ENCODE assay signal across 29 cellular contexts in the genomic region with DNA sequence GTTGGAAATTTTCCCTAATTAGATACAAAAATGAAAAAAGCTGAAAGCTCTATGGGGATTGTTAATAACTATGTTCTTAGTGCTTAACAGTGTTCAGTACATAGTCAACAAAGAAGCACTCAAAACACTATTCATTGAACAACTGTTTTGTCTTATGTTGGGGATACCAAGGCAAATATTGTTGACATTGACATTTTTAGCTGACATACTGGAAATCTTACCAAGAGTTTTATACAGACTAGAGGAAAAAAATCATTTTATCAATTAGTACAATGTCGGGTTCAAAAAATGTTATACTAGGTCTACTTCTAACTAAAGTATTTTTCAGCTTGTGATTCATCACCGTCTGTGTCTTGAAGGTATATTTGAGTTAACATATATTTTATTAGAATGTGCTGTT. TPM values are rescaled to one million over a fixed set of nuclear protein-coding genes. Genes with fewer than 3 reads are reported as not detected.
DNase-seq lines count a peak whose midpoint lies in the region; ATAC-seq, FAIRE-seq and TF ChIP-seq lines count a peak whose summit lies in the region.
"Had no signal": no experiment of that assay in that cellular context is flagged by ENCODE, and none has a peak within 500 bp of the region (broad histone marks: within the 10 kb centered on the region; RNA-seq: fewer than 3 reads in every experiment).

No MANE protein-coding gene starts in this region.

- H3K4me3 ChIP-seq in HepG2 (replicated peaks in 1 of 3; ENCODE audit: insufficient read depth in 1 of 3, low read depth in 2 of 3, low read length in 3 of 3), result no peak overlapping the region
- no peak overlapping the region for H3K4me3 ChIP-seq in right lobe of liver
- no peak overlapping the region for H3K4me3 ChIP-seq in IMR-90 (ENCODE audit: insufficient read depth, low read depth, low read length)
- H3K4me3 ChIP-seq in K562, result no peak overlapping the region
- H3K4me3 ChIP-seq: BLaER1, GM12878 had no signal

- in situ Hi-C loops in HepG2 (cut with HindIII; ENCODE audit: extremely low pct_ligation_motif_present, low pct_unique_long_range_greater_than_20kb), result no loop called here
- in situ Hi-C loops in IMR-90 (cut with MboI; ENCODE audit: low sequenced_read_pairs), result no loop called here
- in situ Hi-C loops in K562 (cut with MboI), result no loop called here

- no peak overlapping the region for H2BK20ac ChIP-seq in IMR-90 (ENCODE audit: low read depth, low read length)

- no peak overlapping the region for H3K14ac ChIP-seq in IMR-90 (replicated peaks; ENCODE audit: low read depth, low read length)

- no peak for TF ChIP-seq POLR2A in HepG2 (IDR thresholded peaks at IDR 0.05; ENCODE audit: insufficient read depth in 1 of 2, low read depth in 2 of 2, low read length in 2 of 2)
- TF ChIP-seq POLR2A in right lobe of liver (IDR thresholded peaks at IDR 0.05), result no peak
- TF ChIP-seq POLR2A in IMR-90 (IDR thresholded peaks at IDR 0.05; ENCODE audit: low read depth, low read length), result no peak
- TF ChIP-seq POLR2A in K562 (conservative IDR thresholded peaks at IDR 0.05), result no peak

- DNase-seq in HepG2 (ENCODE audit: low spot score) (no peak), right lobe of liver (no peak), IMR-90 (no peak), K562 (ENCODE audit: extremely low read depth in 1 of 4, low spot score in 3 of 4) (no peak), H4 (ENCODE audit: low spot score) (no peak), RWPE1 (ENCODE audit: low spot score) (no peak)
- DNase-seq: ACHN; BE2C; C1 segment of cervical spinal cord; CD4-positive, alpha-beta memory T cell; CD4-positive, CD25-positive, alpha-beta regulatory T cell; CD8-positive, alpha-beta memory T cell; COR-L47; DMS 273 treated with DMSO at 0.1 percent for 48 hours; DMS153; DMS53; DND-41; EL; GDM1 had no signal

- H4K8ac ChIP-seq in IMR-90 (ENCODE audit: low read depth in 2 of 2, low read length in 2 of 2), result no peak overlapping the region

- H4K91ac ChIP-seq in IMR-90 (ENCODE audit: insufficient read depth, low read depth, low read length), result no peak overlapping the region

- H3K27ac ChIP-seq in HepG2 (ENCODE audit: extremely low read length, insufficient read depth, low read length), result no peak overlapping the region
- no peak overlapping the region for H3K27ac ChIP-seq in right lobe of liver
- H3K27ac ChIP-seq in IMR-90 (ENCODE audit: insufficient read depth, low read length), result no peak overlapping the region
- no peak overlapping the region for H3K27ac ChIP-seq in K562 (ENCODE audit: extremely low read depth, low read depth, low read length)
- no peak overlapping the region for H3K27ac ChIP-seq in RWPE1
- H3K27ac ChIP-seq: 22Rv1, BLaER1 had no signal

- POLR2A ChIA-PET in HepG2 (lab: Yijun Ruan, JAX) (no interaction called here), IMR-90 (lab: Charles Lee; ENCODE audit: unreplicated experiment) (no interaction called here), K562 (lab: Yijun Ruan, JAX) (no interaction called here), RWPE1 (lab: Yijun Ruan, JAX; ENCODE audit: low non-redundant PET) (no interaction called here)

- no peak overlapping the region for H2BK120ac ChIP-seq in IMR-90 (ENCODE audit: low read depth, low read length)

- no peak overlapping the region for H4K5ac ChIP-seq in IMR-90 (ENCODE audit: low read depth, low read length)

- H3K4me2 ChIP-seq in HepG2 (ENCODE audit: low read depth, low read length), result no peak overlapping the region
- H3K4me2 ChIP-seq in IMR-90 (ENCODE audit: low read depth, low read length), result no peak overlapping the region
- H3K4me2 ChIP-seq in K562 (ENCODE audit: insufficient read depth, low read length), result no peak overlapping the region
- H3K4me2 ChIP-seq: BLaER1 had no signal

- H2BK15ac ChIP-seq in IMR-90 (ENCODE audit: low read depth, low read length), result no peak overlapping the region

- ATAC-seq in HepG2, result no peak
- ATAC-seq in right lobe of liver, result no peak
- no peak for ATAC-seq in IMR-90 (ENCODE audit: low read depth)
- ATAC-seq in K562, result no peak
- ATAC-seq in GM19035 (IDR thresholded peaks at IDR 0.05; ENCODE audit: unreplicated experiment), result no peak
- ATAC-seq: GM12878 had no signal

- TF ChIP-seq RAD21 in HepG2 (CRISPR knock-in tag; IDR thresholded peaks at IDR 0.05), result no peak
- no peak for TF ChIP-seq RAD21 in IMR-90 (IDR thresholded peaks at IDR 0.05; ENCODE audit: low read length)
- TF ChIP-seq RAD21 in K562 (CRISPR knock-in tag; conservative IDR thresholded peaks at IDR 0.05 in 1 of 2, IDR thresholded peaks at IDR 0.05 in 1 of 2), result no peak

- no peaks in the 10 kb centered on the region for H3K79me2 ChIP-seq in HepG2 (ENCODE audit: insufficient read depth, low read length)
- H3K79me2 ChIP-seq in K562 (ENCODE audit: control insufficient read depth, insufficient read depth, low read length), result no peaks in the 10 kb centered on the region

- no peaks in the 10 kb centered on the region for H3K9me3 ChIP-seq in HepG2 (ENCODE audit: low read length)
- H3K9me3 ChIP-seq in right lobe of liver, result no peaks in the 10 kb centered on the region
- H3K9me3 ChIP-seq in IMR-90 (ENCODE audit: control insufficient read depth, insufficient read depth, low read length), result no peaks in the 10 kb centered on the region
- H3K9me3 ChIP-seq in K562 (replicated peaks; ENCODE audit: control insufficient read depth, insufficient read depth, low read depth, low read length), result no peaks in the 10 kb centered on the region
- H3K9me3 ChIP-seq: BE2C, BLaER1 had no signal

- H3K18ac ChIP-seq in IMR-90 (ENCODE audit: low read depth, low read length), result no peak overlapping the region

- H3K4ac ChIP-seq in IMR-90 (ENCODE audit: low read depth, low read length), result no peak overlapping the region

- TF ChIP-seq CTCF in HepG2 (CRISPR knock-in tag; IDR thresholded peaks at IDR 0.05), result no peak
- TF ChIP-seq CTCF in right lobe of liver (IDR thresholded peaks at IDR 0.05), result no peak
- no peak for TF ChIP-seq CTCF in IMR-90 (conservative IDR thresholded peaks at IDR 0.05; ENCODE audit: low read depth, low read length)
- TF ChIP-seq CTCF in K562 (IDR thresholded peaks at IDR 0.05 in 2 of 3, conservative IDR thresholded peaks at IDR 0.05 in 1 of 3; ENCODE audit: insufficient read depth in 2 of 3, low read depth in 1 of 3, low read length in 3 of 3), result no peak
- no peak for TF ChIP-seq CTCF in RWPE1 (conservative IDR thresholded peaks at IDR 0.05; ENCODE audit: low read depth)

- H2BK5ac ChIP-seq in IMR-90 (ENCODE audit: low read depth, low read length, poor library complexity, severe bottlenecking), result no peak overlapping the region

- H3K23ac ChIP-seq in IMR-90 (ENCODE audit: low read depth, low read length), result no peak overlapping the region

- no peak overlapping the region for H2AK9ac ChIP-seq in IMR-90 (replicated peaks; ENCODE audit: low read depth, low read length, poor library complexity)

- H3K9ac ChIP-seq in HepG2 (ENCODE audit: insufficient read depth, low read depth, low read length) (no peak overlapping the region), IMR-90 (ENCODE audit: low read depth, low read length) (no peak overlapping the region), K562 (ENCODE audit: insufficient read depth in 1 of 2, low read depth in 2 of 2, low read length in 2 of 2) (no peak overlapping the region)
- H3K9ac ChIP-seq: BLaER1 had no signal

- no peak for FAIRE-seq in HepG2 (lab: Jason Lieb, UNC)
- no peak for FAIRE-seq in K562 (lab: Jason Lieb, UNC)
- FAIRE-seq: GM12878, GM12892, GM18507, GM19239 had no signal

- no peaks in the 10 kb centered on the region for H3K36me3 ChIP-seq in HepG2 (replicated peaks in 1 of 2; ENCODE audit: control insufficient read depth in 1 of 2, insufficient read depth in 2 of 2, low read length in 2 of 2)
- no peaks in the 10 kb centered on the region for H3K36me3 ChIP-seq in right lobe of liver
- H3K36me3 ChIP-seq in IMR-90 (ENCODE audit: control insufficient read depth, insufficient read depth, low read length), result no peaks in the 10 kb centered on the region
- H3K36me3 ChIP-seq in K562 (ENCODE audit: control insufficient read depth, insufficient read depth, low read length), result no peaks in the 10 kb centered on the region
- H3K36me3 ChIP-seq: BE2C, BLaER1 had no signal

- WGBS in HepG2 (ENCODE audit: low lambda C conversion rate), result 94% methylated on average over 2 of the region's 2 CpGs
- 91% methylated on average over 2 of the region's 2 CpGs for WGBS in right lobe of liver (ENCODE audit: insufficient coverage, low coverage, low lambda C conversion rate, missing lambda C conversion rate)
- WGBS in IMR-90 (ENCODE audit: extremely low coverage in 2 of 2, insufficient read length in 1 of 2), 2 experiments, result no CpG with 5 or more reads among the region's 2 CpGs
- 9% methylated on average over 2 of the region's 2 CpGs for WGBS in K562 (ENCODE audit: insufficient coverage, low coverage, missing lambda C conversion rate)

- intact Hi-C loops in HepG2 (cut with micrococcal nuclease; ENCODE audit: unreplicated experiment) (no loop called here), right lobe of liver (cut with DNase I) (no loop called here), IMR-90 (cut with micrococcal nuclease) (no loop called here), K562 (cut with micrococcal nuclease) (no loop called here)

- H4K20me1 ChIP-seq in HepG2 (ENCODE audit: insufficient read depth, low read length), result no peaks in the 10 kb centered on the region
- no peaks in the 10 kb centered on the region for H4K20me1 ChIP-seq in IMR-90 (ENCODE audit: insufficient read depth, low read length)
- H4K20me1 ChIP-seq in K562 (replicated peaks; ENCODE audit: control insufficient read depth, insufficient read depth, low read length), result no peaks in the 10 kb centered on the region
- H4K20me1 ChIP-seq: BLaER1 had no signal

- H3K4me1 ChIP-seq in HepG2 (ENCODE audit: insufficient read depth, low read length) (peaks cover 33% of the 10 kb centered on the region), right lobe of liver (peaks cover 0 to 35% (median 14%) of the 10 kb centered on the region in 4 donors), IMR-90 (ENCODE audit: control insufficient read depth, insufficient read depth, low read length) (peaks cover 5% of the 10 kb centered on the region), K562 (replicated peaks in 1 of 2; ENCODE audit: control insufficient read depth in 2 of 2, insufficient read depth in 2 of 2, low read length in 2 of 2) (peaks cover 0 to 6% of the 10 kb centered on the region in 2 experiments; a peak in 1 of 5 replicates)
- H3K4me1 ChIP-seq: BE2C had no signal

- no peak overlapping the region for H3K56ac ChIP-seq in IMR-90 (ENCODE audit: extremely low read depth, insufficient read depth, low read length)

- H3K27me3 ChIP-seq in HepG2 (ENCODE audit: control insufficient read depth in 1 of 2, insufficient read depth in 2 of 2, low read length in 2 of 2) (no peaks in the 10 kb centered on the region), right lobe of liver (no peaks in the 10 kb centered on the region), IMR-90 (ENCODE audit: control insufficient read depth, insufficient read depth, low read length) (peaks cover 9% of the 10 kb centered on the region), K562 (ENCODE audit: control insufficient read depth in 2 of 2, insufficient read depth in 2 of 2, low read length in 2 of 2) (peaks cover 0 to 8% of the 10 kb centered on the region in 2 experiments; a peak in 1 of 5 replicates)
- H3K27me3 ChIP-seq: BE2C, BLaER1 had no signal

- no peak for TF ChIP-seq EP300 in HepG2 (IDR thresholded peaks at IDR 0.05; ENCODE audit: low read depth in 2 of 2, low read length in 2 of 2)
- no peak for TF ChIP-seq EP300 in HepG2 (CRISPR knock-in tag; IDR thresholded peaks at IDR 0.05; ENCODE audit: borderline replicate concordance)
- no peak for TF ChIP-seq EP300 in K562 (IDR thresholded peaks at IDR 0.05; ENCODE audit: low read length)

- H3K9me1 ChIP-seq in IMR-90 (ENCODE audit: insufficient read depth, low read length) (no peaks in the 10 kb centered on the region), K562 (ENCODE audit: control insufficient read depth, insufficient read depth, low read length) (no peaks in the 10 kb centered on the region)

- H3K79me1 ChIP-seq in IMR-90 (ENCODE audit: low read depth in 1 of 2, low read length in 2 of 2), result no peaks in the 10 kb centered on the region

- CTCF ChIA-PET in HepG2 (lab: Yijun Ruan, JAX; ENCODE audit: low intra/inter-chr PET ratio, low total read pairs) (no interaction called here), IMR-90 (lab: Yijun Ruan, JAX) (interaction anchor here (1.1 kb wide), 1 partner anchor 27 kb away, joined by 3 read pairs; no protein-coding TSS in a partner anchor), K562 (lab: Yijun Ruan, JAX; ENCODE audit: low intra/inter-chr PET ratio) (no interaction called here), RWPE1 (lab: Yijun Ruan, JAX) (interaction anchor here (0.7 to 1.1 kb wide), 2 partner anchors 121 to 331 kb away, joined by 3 to 4 read pairs; no protein-coding TSS in a partner anchor)

- no TSS peak for BruUV-seq in HepG2 (replicated peaks; lab: Mats Ljungman, UMichigan)
- no TSS peak for BruUV-seq in IMR-90 (replicated peaks; lab: Mats Ljungman, UMichigan)
- BruUV-seq in K562 (replicated peaks; lab: Mats Ljungman, UMichigan), result no TSS peak

- dilution Hi-C loops in IMR-90 (cut with HindIII; ENCODE audit: low sequenced_read_pairs, unreplicated experiment), result no loop called here

- no peak overlapping the region for H2AK5ac ChIP-seq in IMR-90 (ENCODE audit: low read depth, low read length)

- H2AFZ ChIP-seq in HepG2 (ENCODE audit: low read length) (no peak overlapping the region), IMR-90 (replicated peaks; ENCODE audit: low read length, poor library complexity) (no peak overlapping the region), K562 (ENCODE audit: low read depth, low read length) (no peak overlapping the region)

RNA-seq across cellular contexts. Expression of a gene that starts 40.2 kb away (rescaled TPM):
- total RNA-seq in HepG2 (2016; rRNA removed; fragmentation: Illumina TruSeq; extraction: Trizol) (0.14 and 0.31 TPM in 2 replicates), right lobe of liver (under 1 TPM; 0.12 to 0.53 (median 0.23) TPM), IMR-90 (2012; rRNA removed) (under 0.01 TPM in 1 of 2 replicates, not detected in the other), K562 (2014; rRNA removed) (not detected in 2 replicates), K562 (2014; rRNA removed; fragmentation: Illumina TruSeq; extraction: Trizol) (not detected in 2 replicates), K562 (2015; rRNA removed; fragmentation: Illumina TruSeq; extraction: Trizol) (not detected in 2 replicates), K562 (2021) (not detected in 2 replicates)
- total RNA-seq in HepG2 (2016; cell fraction: cytosol; rRNA removed; fragmentation: Illumina TruSeq; extraction: Trizol; ENCODE audit: low read depth), result 0.09 and 0.10 TPM in 2 replicates
- total RNA-seq in HepG2 (2016; cell fraction: insoluble cytoplasmic fraction; rRNA removed; fragmentation: Illumina TruSeq; extraction: Trizol), result 0.16 and 0.39 TPM in 2 replicates
- total RNA-seq in HepG2 (2016; cell fraction: membrane; rRNA removed; fragmentation: Illumina TruSeq; extraction: Trizol), result 0.12 and 0.21 TPM in 2 replicates
- 1.1 and 1.2 TPM in 2 replicates for total RNA-seq in HepG2 (2016; cell fraction: nucleus; rRNA removed; fragmentation: Illumina TruSeq; extraction: Trizol)
- polyA plus RNA-seq in HepG2 (2011; rRNA removed) (0.13 and 0.22 TPM in 2 replicates), IMR-90 (2012; rRNA removed) (0.02 and 0.04 TPM in 2 replicates), K562 (2011; rRNA removed) (not detected in 2 replicates), K562 (2014; fragmentation: Illumina TruSeq; extraction: Trizol) (not detected in 2 replicates), K562 (2014; fragmentation: Nextera tagmentation; extraction: Ambion mirVana) (not detected), K562 (2014; rRNA removed) (not detected in 2 replicates)
- polyA plus RNA-seq in HepG2 (2011; cell fraction: cytosol; rRNA removed), result 0.05 and 0.10 TPM in 2 replicates
- polyA plus RNA-seq in HepG2 (2011; cell fraction: nucleus; rRNA removed), result 1.2 and 1.5 TPM in 2 replicates
- 0.63 and 1.1 TPM in 2 replicates for polyA plus RNA-seq in HepG2 (2012)
- polyA plus RNA-seq in HepG2 (2016; cell fraction: cytosol; fragmentation: Illumina TruSeq; extraction: Trizol; ENCODE audit: low read depth), result 0.03 TPM in 2 replicates
- polyA plus RNA-seq in HepG2 (2016; cell fraction: insoluble cytoplasmic fraction; fragmentation: Illumina TruSeq; extraction: Trizol; ENCODE audit: low read depth), result 0.10 and 0.11 TPM in 2 replicates
- polyA plus RNA-seq in HepG2 (2016; cell fraction: membrane; fragmentation: Illumina TruSeq; extraction: Trizol; ENCODE audit: low read depth), result 0.09 and 0.15 TPM in 2 replicates
- 0.93 and 0.99 TPM in 2 replicates for polyA plus RNA-seq in HepG2 (2016; cell fraction: nucleus; fragmentation: Illumina TruSeq; extraction: Trizol; ENCODE audit: insufficient read depth, low read depth)
- 0.07 and 0.28 TPM in 2 replicates for polyA minus RNA-seq in HepG2 (2011; rRNA and poly(A)+ RNA removed; ENCODE audit: low replicate concordance)
- polyA minus RNA-seq in HepG2 (2011; cell fraction: cytosol; rRNA and poly(A)+ RNA removed), result 0.35 TPM in 1 of 2 replicates, not detected in the other
- 0.99 and 1.5 TPM in 2 replicates for polyA minus RNA-seq in HepG2 (2011; cell fraction: nucleus; rRNA and poly(A)+ RNA removed)
- polyA plus RNA-seq in IMR-90 (2012; cell fraction: cytosol; rRNA removed), result 0.01 TPM in 1 of 2 replicates, not detected in the other
- polyA plus RNA-seq in IMR-90 (2012; cell fraction: nucleus; rRNA removed; ENCODE audit: low replicate concordance), result 0.16 and 0.25 TPM in 2 replicates
- not detected in 2 replicates for total RNA-seq in K562 (2011; cell fraction: chromatin; rRNA removed; ENCODE audit: low replicate concordance)
- not detected in 2 replicates for total RNA-seq in K562 (2011; cell fraction: nucleolus; rRNA removed)
- not detected in 2 replicates for total RNA-seq in K562 (2011; cell fraction: nucleoplasm; rRNA removed)
- polyA plus RNA-seq in K562 (2011; cell fraction: cytosol; rRNA removed), result not detected in 2 replicates
- not detected in 2 replicates for polyA plus RNA-seq in K562 (2011; cell fraction: nucleus; rRNA removed)
- not detected in 2 replicates for polyA plus RNA-seq in K562 (2012)
- polyA minus RNA-seq in K562 (2011; rRNA and poly(A)+ RNA removed), result not detected in 2 replicates
- polyA minus RNA-seq in K562 (2011; cell fraction: cytosol; rRNA and poly(A)+ RNA removed), result not detected in 2 replicates
- not detected in 2 replicates for polyA minus RNA-seq in K562 (2011; cell fraction: nucleus; rRNA and poly(A)+ RNA removed)
- total RNA-seq in H4 (2014; rRNA removed; shearing (Covaris generic)), result 0.17 and 0.72 TPM in 2 replicates
- total RNA-seq: A172; CD4-positive, CD25-positive, alpha-beta regulatory T cell; G401; GM12878 had no signal
- polyA plus RNA-seq: CD14-positive monocyte; CD4-positive, alpha-beta memory T cell; CD4-positive, CD25-positive, alpha-beta regulatory T cell; CD8-positive, alpha-beta memory T cell had no signal

Comparison
In these comparisons a context has a peak if more than half of its experiments do, and no peak if none do; other contexts are left out.
1. CTCF ChIA-PET loops: an anchor here in IMR-90 (1.1 kb wide) and RWPE1 (0.7 to 1.1 kb wide); none called in HepG2 and K562.